Comparison of ENCODE assay signal across 1 cellular context in genomic region chr15:63444607-63445006, GRCh38.
TF ChIP-seq lines count a peak whose summit lies in the region.

No MANE protein-coding gene starts in this region.

TF ChIP-seq in A549, 52 proteins besides CTCF, POLR2A, EP300 and RAD21 (continued from another document):
- TF ChIP-seq, protein P1, sequence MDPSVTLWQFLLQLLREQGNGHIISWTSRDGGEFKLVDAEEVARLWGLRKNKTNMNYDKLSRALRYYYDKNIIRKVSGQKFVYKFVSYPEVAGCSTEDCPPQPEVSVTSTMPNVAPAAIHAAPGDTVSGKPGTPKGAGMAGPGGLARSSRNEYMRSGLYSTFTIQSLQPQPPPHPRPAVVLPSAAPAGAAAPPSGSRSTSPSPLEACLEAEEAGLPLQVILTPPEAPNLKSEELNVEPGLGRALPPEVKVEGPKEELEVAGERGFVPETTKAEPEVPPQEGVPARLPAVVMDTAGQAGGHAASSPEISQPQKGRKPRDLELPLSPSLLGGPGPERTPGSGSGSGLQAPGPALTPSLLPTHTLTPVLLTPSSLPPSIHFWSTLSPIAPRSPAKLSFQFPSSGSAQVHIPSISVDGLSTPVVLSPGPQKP (IDR thresholded peaks at IDR 0.05; ENCODE audit: low read depth, low read length) = no peak
- no peak for TF ChIP-seq GATA3 (IDR thresholded peaks at IDR 0.05; ENCODE audit: borderline replicate concordance)
- TF ChIP-seq BHLHE40 (IDR thresholded peaks at IDR 0.05; ENCODE audit: low read depth, low read length) = no peak
- no peak for TF ChIP-seq MYC (IDR thresholded peaks at IDR 0.05; ENCODE audit: borderline replicate concordance, low read length)
